Comparison of ENCODE assay signal across 11 cellular contexts in the genomic region with DNA sequence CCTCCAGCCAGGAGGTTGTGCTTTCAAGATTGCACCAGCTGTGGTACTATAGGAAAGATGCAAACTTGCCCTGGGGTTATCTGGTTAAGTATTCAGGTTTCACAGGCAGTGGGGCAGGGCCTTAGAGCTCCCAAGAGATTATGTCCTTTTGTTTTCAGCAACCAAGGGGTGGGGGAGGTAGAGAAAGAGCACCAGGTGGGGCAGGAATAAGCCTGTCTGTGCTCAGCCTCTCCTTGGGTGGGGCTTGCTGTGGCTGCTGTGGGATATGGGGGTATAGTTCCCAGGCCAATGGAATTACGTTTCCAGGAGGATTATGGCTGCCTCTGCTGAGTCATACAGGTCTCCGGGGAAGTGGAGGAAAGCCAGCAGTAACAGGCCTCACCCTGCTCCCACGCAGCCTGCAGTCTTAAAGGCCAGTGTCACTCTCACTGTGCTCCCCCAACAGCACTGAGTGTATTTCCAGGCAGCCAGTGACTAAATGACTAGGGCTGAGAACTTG.
DNase-seq lines count a peak whose midpoint lies in the region; ATAC-seq lines count a peak whose summit lies in the region.
"Had no signal": no experiment of that assay in that cellular context is flagged by ENCODE, and none has a peak within 500 bp of the region (broad histone marks: within the 10 kb centered on the region; RNA-seq: fewer than 3 reads in every experiment).

No MANE protein-coding gene starts in this region.

- DNase-seq in NCI-H1417 (lab: John Stamatoyannopoulos, UW) (peak; percentile 8 to 95 (median 67)), NCI-H1417 treated with DMSO at 0.1 percent for 48 hours (lab: John Stamatoyannopoulos, UW) (no peak), NCI-H510A (lab: John Stamatoyannopoulos, UW) (peak; percentile 69), stromal cell of bone marrow (ENCODE audit: low read depth) (peak; percentile 94), HuH-7.5 (ENCODE audit: low spot score) (no peak), T-helper 1 cell (no peak)
- DNase-seq: lower lobe of right lung; stimulated activated CD4-positive, alpha-beta T cell treated with anti-CD3 and anti-CD28 coated beads, Interleukin-2, amount 100 ng/mL, for 24 hours; T-helper 2 cell had no signal

- ATAC-seq in esophagus mucosa = peak; percentile 98
- ATAC-seq in HG03175 (IDR thresholded peaks at IDR 0.05; ENCODE audit: unreplicated experiment) = no peak

Comparison
In these comparisons a context has a peak if more than half of its experiments do, and no peak if none do; other contexts are left out.
1. DNase-seq: peak in NCI-H1417 (3 of 3), NCI-H510A (single experiment) and stromal cell of bone marrow (single experiment); none in NCI-H1417 treated with DMSO at 0.1 percent for 48 hours (single experiment), HuH-7.5 (single experiment) and T-helper 1 cell (0 of 5).